10 cellular contexts compared by ENCODE assay signal in the genomic region with DNA sequence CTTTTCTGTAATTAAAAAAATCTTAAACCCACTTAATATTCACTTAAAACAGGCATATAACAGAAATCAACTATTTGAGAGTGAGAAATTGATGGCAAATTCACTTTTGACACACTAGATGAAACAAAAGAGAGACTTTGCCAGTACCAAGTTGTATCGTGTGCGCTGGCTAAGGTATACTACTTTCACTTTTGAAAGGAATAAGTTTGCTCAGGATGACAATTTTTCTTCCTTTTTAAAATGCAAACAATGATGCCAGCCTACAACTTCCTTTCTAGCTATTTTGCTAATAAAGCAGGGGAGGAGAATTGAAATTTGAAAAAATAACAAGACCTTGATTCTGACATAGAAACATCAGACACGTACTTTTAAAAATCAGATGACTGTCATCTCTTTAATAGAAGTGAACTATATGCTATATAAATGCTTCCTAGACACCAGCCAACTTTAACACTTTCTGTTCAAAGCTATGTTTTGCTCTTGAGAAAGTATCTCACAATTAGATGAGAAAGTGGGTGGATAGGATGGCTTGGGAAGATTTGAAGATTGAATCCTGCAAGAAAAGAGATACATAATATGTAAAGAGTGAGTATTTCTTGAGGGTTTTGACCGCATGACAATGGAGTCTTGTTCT. TPM values are rescaled to one million over a fixed set of nuclear protein-coding genes. Genes with fewer than 3 reads are reported as not detected.
DNase-seq lines count a peak whose midpoint lies in the region; ATAC-seq, FAIRE-seq and TF ChIP-seq lines count a peak whose summit lies in the region.
"Had no signal": no experiment of that assay in that cellular context is flagged by ENCODE, and none has a peak within 500 bp of the region (broad histone marks: within the 10 kb centered on the region; RNA-seq: fewer than 3 reads in every experiment).

No MANE protein-coding gene starts in this region.

- no peak for FAIRE-seq in small intestine (lab: Jason Lieb, UNC)

- no peaks in the 10 kb centered on the region for H3K9me3 ChIP-seq in small intestine (ENCODE audit: control insufficient read depth, low read depth)

- peaks cover 6% of the 10 kb centered on the region for H3K27me3 Mint-ChIP-seq in T-helper 2 cell treated with Interferon-gamma antibody and Interleukin-4, amounts not matched to agents 5 μg/mL and 100 μg/mL, for 36 hours (ENCODE audit: low read depth)

- H3K4me1 ChIP-seq in small intestine (ENCODE audit: control insufficient read depth in 2 of 2, insufficient read depth in 1 of 2, low read depth in 1 of 2, low read length in 1 of 2), result no peaks in the 10 kb centered on the region

- H3K4me3 ChIP-seq in fibroblast of the aortic adventitia (ENCODE audit: low read depth, low read length) (peak overlapping the region; percentile 55), small intestine (ENCODE audit: low read depth in 1 of 2, low read length in 2 of 2) (no peak overlapping the region)

- no peak overlapping the region for H3K27ac ChIP-seq in small intestine (ENCODE audit: low read depth in 1 of 2, low read length in 1 of 2)

- no peak for ATAC-seq in HG03135 (IDR thresholded peaks at IDR 0.05; ENCODE audit: unreplicated experiment)
- no peak for ATAC-seq in HG02981 (IDR thresholded peaks at IDR 0.05; ENCODE audit: unreplicated experiment)
- ATAC-seq in GM19035 (IDR thresholded peaks at IDR 0.05; ENCODE audit: unreplicated experiment), result no peak

- no peaks in the 10 kb centered on the region for H3K9me3 Mint-ChIP-seq in T-helper 2 cell treated with Interferon-gamma antibody and Interleukin-4, amounts not matched to agents 5 μg/mL and 100 μg/mL, for 36 hours

- H3K36me3 Mint-ChIP-seq in T-helper 2 cell treated with Interferon-gamma antibody and Interleukin-4, amounts not matched to agents 5 μg/mL and 100 μg/mL, for 36 hours (ENCODE audit: low read depth), result no peaks in the 10 kb centered on the region

- H3K4me3 Mint-ChIP-seq in T-helper 2 cell treated with Interferon-gamma antibody and Interleukin-4, amounts not matched to agents 5 μg/mL and 100 μg/mL, for 36 hours, result peak overlapping the region; percentile 77

- no peak for TF ChIP-seq CTCF in fibroblast of the aortic adventitia (IDR thresholded peaks at IDR 0.05; ENCODE audit: insufficient read depth, low read length)

- no peaks in the 10 kb centered on the region for H3K27me3 ChIP-seq in small intestine (ENCODE audit: control insufficient read depth in 2 of 2, insufficient read depth in 2 of 2, low read length in 2 of 2)

- in situ Hi-C loops in KBM-7 (cut with MboI; ENCODE audit: low pct_unique_long_range_greater_than_20kb, low sequenced_read_pairs), result no loop called here

- DNase-seq in KBM-7 (peak; percentile 4), fibroblast of the aortic adventitia (ENCODE audit: low read depth) (no peak), small intestine (peak; percentile 7)
- no peak for DNase-seq in T-helper 2 cell treated with Interferon-gamma antibody and Interleukin-4, amounts not matched to agents 5 μg/mL and 100 μg/mL, for 36 hours (ENCODE audit: low spot score)
- DNase-seq: erythroblast; stimulated activated CD4-positive, alpha-beta T cell treated with anti-CD3 and anti-CD28 coated beads, Interleukin-2, amount 100 ng/mL, for 24 hours had no signal

- no peak overlapping the region for H3K27ac Mint-ChIP-seq in T-helper 2 cell treated with Interferon-gamma antibody and Interleukin-4, amounts not matched to agents 5 μg/mL and 100 μg/mL, for 36 hours

- H3K36me3 ChIP-seq in small intestine (ENCODE audit: control insufficient read depth in 2 of 2, insufficient read depth in 2 of 2, low read length in 2 of 2), result no peaks in the 10 kb centered on the region

- 27 to 45% (median 30%) methylated on average over 4 of the region's 4 CpGs for WGBS in small intestine, 3 donors

- peaks cover 4% of the 10 kb centered on the region for H3K4me1 Mint-ChIP-seq in T-helper 2 cell treated with Interferon-gamma antibody and Interleukin-4, amounts not matched to agents 5 μg/mL and 100 μg/mL, for 36 hours (ENCODE audit: low read depth)

RNA-seq across cellular contexts. Expression of a gene that starts 41.6 kb away (rescaled TPM):
- 2.1 and 30.6 TPM in 2 replicates for total RNA-seq in fibroblast of the aortic adventitia (ENCODE audit: low replicate concordance)
- not detected for polyA plus RNA-seq in small intestine
- total RNA-seq: T-helper 2 cell treated with Interferon-gamma antibody and Interleukin-4, amounts not matched to agents 100 ng/mL and 5 ng/mL, for 36 hours had no signal

Comparison
In these comparisons a context has a peak if more than half of its experiments do, and no peak if none do; other contexts are left out.
1. DNase-seq: peak in KBM-7 (single experiment) and small intestine (single experiment); none in T-helper 2 cell treated with Interferon-gamma antibody and Interleukin-4, amounts not matched to agents 5 μg/mL and 100 μg/mL, for 36 hours (single experiment) and fibroblast of the aortic adventitia (single experiment).